In the genomic region with DNA sequence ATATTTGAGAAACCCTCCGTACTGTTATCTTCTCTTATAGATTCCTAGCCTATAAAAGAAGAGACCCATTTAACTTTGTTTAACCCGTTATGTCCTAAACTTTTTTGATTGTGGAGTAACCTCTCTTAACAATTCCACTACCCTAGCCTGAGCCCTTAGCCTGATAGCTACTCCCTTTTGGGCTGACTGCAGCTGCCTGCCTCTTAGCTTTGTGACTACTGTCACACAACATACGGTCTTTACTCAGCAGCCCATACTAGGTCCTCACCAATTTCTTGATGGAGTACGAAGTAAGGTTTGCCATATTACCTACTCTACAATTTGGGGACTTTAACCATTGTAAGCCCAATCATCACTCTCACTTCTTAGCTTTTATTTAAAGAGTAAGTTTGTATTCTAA, we compare ENCODE assay signal across 8 cellular contexts.
DNase-seq lines count a peak whose midpoint lies in the region; ATAC-seq and TF ChIP-seq lines count a peak whose summit lies in the region.
"Had no signal": no experiment of that assay in that cellular context is flagged by ENCODE, and none has a peak within 500 bp of the region (broad histone marks: within the 10 kb centered on the region; RNA-seq: fewer than 3 reads in every experiment).

No MANE protein-coding gene starts in this region.

- H3K4me1 ChIP-seq in BE2C: peaks cover 7% of the 10 kb centered on the region; the same call in 1 of the 2 replicates

- DNase-seq in NCI-H1105 treated with DMSO at 0.1 percent for 48 hours (lab: John Stamatoyannopoulos, UW) (peak; percentile 70), osteocyte (ENCODE audit: extremely low spot score, unreplicated experiment) (peak; percentile 11), endothelial cell (ENCODE audit: low spot score) (no peak), anterior cingulate cortex (lab: John Stamatoyannopoulos, UW) (no peak), BE2C (no peak)

- H3K36me3 ChIP-seq in BE2C: no peaks in the 10 kb centered on the region

- H3K36me3 Mint-ChIP-seq in osteocyte (ENCODE audit: unreplicated experiment) (no peaks in the 10 kb centered on the region), endothelial cell (ENCODE audit: low read depth, unreplicated experiment) (peaks cover 8% of the 10 kb centered on the region)

- H3K4me1 Mint-ChIP-seq in osteocyte (ENCODE audit: unreplicated experiment) (no peaks in the 10 kb centered on the region), endothelial cell (ENCODE audit: unreplicated experiment) (no peaks in the 10 kb centered on the region)

- H3K27me3 Mint-ChIP-seq in osteocyte (ENCODE audit: unreplicated experiment) (peaks cover 57% of the 10 kb centered on the region), endothelial cell (ENCODE audit: unreplicated experiment) (peaks cover 3% of the 10 kb centered on the region)

- no peaks in the 10 kb centered on the region for H3K27me3 ChIP-seq in BE2C

- peak; percentile 39 for ATAC-seq in GM19328 (IDR thresholded peaks at IDR 0.05; ENCODE audit: unreplicated experiment)
- ATAC-seq in HG02798 (IDR thresholded peaks at IDR 0.05; ENCODE audit: poor library complexity, unreplicated experiment): peak; percentile 34

- no peak overlapping the region; the same call in 1 of the 2 replicates for H3K4me3 ChIP-seq in BE2C (ENCODE audit: low read depth, low read length)

- H3K9me3 Mint-ChIP-seq in osteocyte (ENCODE audit: unreplicated experiment) (no peaks in the 10 kb centered on the region), endothelial cell (ENCODE audit: unreplicated experiment) (peaks cover 5% of the 10 kb centered on the region)

- TF ChIP-seq CTCF in osteocyte (IDR thresholded peaks at IDR 0.05): no peak
- no peak for TF ChIP-seq CTCF in endothelial cell (IDR thresholded peaks at IDR 0.05; ENCODE audit: unreplicated experiment)
- no peak for TF ChIP-seq CTCF in BE2C (IDR thresholded peaks at IDR 0.05; ENCODE audit: low read depth, low read length)

- H3K4me3 Mint-ChIP-seq in osteocyte (ENCODE audit: unreplicated experiment): no peak overlapping the region
- H3K4me3 Mint-ChIP-seq in endothelial cell (ENCODE audit: unreplicated experiment): no peak overlapping the region
- H3K4me3 Mint-ChIP-seq: dendritic cell treated with granulocyte-macrophage colony-stimulating factor and Interleukin-4, amounts not matched to agents 40 ng/mL and 50 ng/mL, for 4 days had no signal

- H3K9me3 ChIP-seq in BE2C: peaks cover 6% of the 10 kb centered on the region; the same call in 1 of the 2 replicates

- H3K27ac Mint-ChIP-seq in osteocyte (ENCODE audit: unreplicated experiment) (no peak overlapping the region), endothelial cell (ENCODE audit: unreplicated experiment) (no peak overlapping the region)
- H3K27ac Mint-ChIP-seq: dendritic cell treated with granulocyte-macrophage colony-stimulating factor and Interleukin-4, amounts not matched to agents 40 ng/mL and 50 ng/mL, for 4 days had no signal

Comparison
In these comparisons a context has a peak if more than half of its experiments do, and no peak if none do; other contexts are left out.
1. DNase-seq: peak in NCI-H1105 treated with DMSO at 0.1 percent for 48 hours (single experiment) and osteocyte (single experiment); none in endothelial cell (single experiment), anterior cingulate cortex (0 of 58) and BE2C (single experiment).